Comparison of ENCODE assay signal across 9 cellular contexts in the genomic region with DNA sequence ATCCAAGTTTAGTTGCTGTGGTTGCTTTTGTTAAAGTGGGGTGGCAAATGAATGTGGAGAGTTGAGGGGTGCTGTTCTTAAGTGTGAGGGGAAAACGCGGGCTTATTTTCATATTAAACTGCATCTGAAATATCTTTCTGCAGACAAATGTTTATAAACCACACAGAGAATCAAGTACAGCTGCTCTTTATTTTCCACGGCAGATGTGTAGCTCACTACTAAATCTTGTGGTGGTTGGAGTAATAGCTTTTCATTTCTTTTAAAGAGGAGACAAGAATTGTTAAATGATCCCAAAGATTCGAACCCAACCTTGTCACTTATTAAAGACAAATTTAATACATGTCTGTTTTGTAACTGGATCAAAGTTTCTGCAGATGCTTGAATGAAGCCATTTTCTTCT. TPM values are rescaled to one million over a fixed set of nuclear protein-coding genes. Genes with fewer than 3 reads are reported as not detected.
A peak's percentile ranks its signal among the peaks of the same experiment; 100 is the strongest.
DNase-seq lines count a peak whose midpoint lies in the region; TF ChIP-seq lines count a peak whose summit lies in the region.
"Had no signal": no experiment of that assay in that cellular context is flagged by ENCODE, and none has a peak within 500 bp of the region (broad histone marks: within the 10 kb centered on the region; RNA-seq: fewer than 3 reads in every experiment).

No MANE protein-coding gene starts in this region.

- no peak for DNase-seq in activated CD4-positive, alpha-beta T cell treated with anti-CD3 and anti-CD28 coated beads, Interleukin-2, amount 10 ng/mL, durations not matched to agents 7 days and 5 days
- DNase-seq in activated CD4-positive, alpha-beta T cell treated with anti-CD3 and anti-CD28 coated beads, Interleukin-2, amount 50 U/mL, for 4 hours: no peak
- DNase-seq in activated CD4-positive, alpha-beta memory T cell treated with anti-CD3 and anti-CD28 coated beads for 36 hours: no peak
- DNase-seq in glutamatergic neuron: no peak
- no peak for DNase-seq in spleen
- DNase-seq in mucosa of gallbladder (ENCODE audit: low spot score): no peak
- no peak for DNase-seq in esophagus squamous epithelium (lab: John Stamatoyannopoulos, UW)
- DNase-seq in UCSD-AML1 (lab: John Stamatoyannopoulos, UW; ENCODE audit: unreplicated experiment): no peak
- DNase-seq: NCI-H510A had no signal

- H3K9me3 ChIP-seq in spleen: no peaks in the 10 kb centered on the region
- no peaks in the 10 kb centered on the region for H3K9me3 ChIP-seq in esophagus squamous epithelium

- intact Hi-C loops in activated CD4-positive, alpha-beta memory T cell treated with anti-CD3 and anti-CD28 coated beads for 36 hours (cut with micrococcal nuclease): no loop called here
- intact Hi-C loops in spleen (cut with DNase I; ENCODE audit: low total_unique reads): no loop called here
- intact Hi-C loops in esophagus squamous epithelium (cut with DNase I): no loop called here

- peaks cover 52 to 80% (median 70%) of the 10 kb centered on the region in 6 donors for H3K4me1 ChIP-seq in spleen
- peaks cover 27 to 79% (median 44%) of the 10 kb centered on the region in 3 donors for H3K4me1 ChIP-seq in esophagus squamous epithelium

- no peaks in the 10 kb centered on the region for H3K36me3 ChIP-seq in spleen
- H3K36me3 ChIP-seq in esophagus squamous epithelium: no peaks in the 10 kb centered on the region

- TF ChIP-seq POLR2A in spleen (IDR thresholded peaks at IDR 0.05): no peak
- no peak for TF ChIP-seq POLR2A in esophagus squamous epithelium (IDR thresholded peaks at IDR 0.05)

- H3K4me3 Mint-ChIP-seq in activated CD4-positive, alpha-beta T cell treated with anti-CD3 and anti-CD28 coated beads, Interleukin-2, amount 10 ng/mL, durations not matched to agents 7 days and 5 days: peak overlapping the region; percentile 91
- peak overlapping the region; percentile 94 for H3K4me3 Mint-ChIP-seq in activated CD4-positive, alpha-beta memory T cell treated with anti-CD3 and anti-CD28 coated beads for 36 hours
- H3K4me3 Mint-ChIP-seq in glutamatergic neuron (ENCODE audit: unreplicated experiment): peak overlapping the region; percentile 92

- peak overlapping the region in 7 of 8 donors; percentile 73 to 95 (median 87) for H3K4me3 ChIP-seq in spleen
- peak overlapping the region in 2 of 4 donors; percentile 92 to 100 for H3K4me3 ChIP-seq in esophagus squamous epithelium

- WGBS in spleen, 5 donors: 29 to 64% (median 45%) methylated on average over 4 of the region's 4 CpGs
- WGBS in esophagus squamous epithelium, 2 donors: 31 to 39% methylated on average over 4 of the region's 4 CpGs

- POLR2A ChIA-PET in activated CD4-positive, alpha-beta T cell treated with anti-CD3 and anti-CD28 coated beads, Interleukin-2, amount 10 ng/mL, durations not matched to agents 7 days and 5 days (lab: Charles Lee): no interaction called here
- POLR2A ChIA-PET in activated CD4-positive, alpha-beta memory T cell treated with anti-CD3 and anti-CD28 coated beads for 36 hours (lab: Charles Lee): interaction anchor here (0.9 kb wide), 1 partner anchor 13 kb away, joined by 3 read pairs; no protein-coding TSS in a partner anchor

- TF ChIP-seq CTCF in glutamatergic neuron (IDR thresholded peaks at IDR 0.05; ENCODE audit: partially characterized antibody, unreplicated experiment) (no peak), spleen (IDR thresholded peaks at IDR 0.05 in 8 of 11, conservative IDR thresholded peaks at IDR 0.05 in 3 of 11) (no peak), esophagus squamous epithelium (IDR thresholded peaks at IDR 0.05) (no peak)

- no peaks in the 10 kb centered on the region for H3K27me3 ChIP-seq in spleen (replicated peaks in 1 of 7)
- no peaks in the 10 kb centered on the region for H3K27me3 ChIP-seq in esophagus squamous epithelium

- H3K27me3 Mint-ChIP-seq in activated CD4-positive, alpha-beta T cell treated with anti-CD3 and anti-CD28 coated beads, Interleukin-2, amount 10 ng/mL, durations not matched to agents 7 days and 5 days: no peaks in the 10 kb centered on the region
- no peaks in the 10 kb centered on the region for H3K27me3 Mint-ChIP-seq in activated CD4-positive, alpha-beta memory T cell treated with anti-CD3 and anti-CD28 coated beads for 36 hours
- peaks cover 10% of the 10 kb centered on the region for H3K27me3 Mint-ChIP-seq in glutamatergic neuron (ENCODE audit: unreplicated experiment)

- CTCF ChIA-PET in activated CD4-positive, alpha-beta T cell treated with anti-CD3 and anti-CD28 coated beads, Interleukin-2, amount 10 ng/mL, durations not matched to agents 7 days and 5 days (lab: Charles Lee): interaction anchor here (1.4 kb wide), 1 partner anchor 9 kb away, joined by 4 read pairs; no protein-coding TSS in a partner anchor
- CTCF ChIA-PET in activated CD4-positive, alpha-beta memory T cell treated with anti-CD3 and anti-CD28 coated beads for 36 hours (lab: Charles Lee): no interaction called here

- peaks cover 68% of the 10 kb centered on the region for H3K4me1 Mint-ChIP-seq in activated CD4-positive, alpha-beta T cell treated with anti-CD3 and anti-CD28 coated beads, Interleukin-2, amount 10 ng/mL, durations not matched to agents 7 days and 5 days
- H3K4me1 Mint-ChIP-seq in activated CD4-positive, alpha-beta memory T cell treated with anti-CD3 and anti-CD28 coated beads for 36 hours (ENCODE audit: low read depth): peaks cover 60% of the 10 kb centered on the region
- peaks cover 18% of the 10 kb centered on the region for H3K4me1 Mint-ChIP-seq in glutamatergic neuron (ENCODE audit: low read depth, unreplicated experiment)

- peak overlapping the region; percentile 62 for H3K27ac Mint-ChIP-seq in activated CD4-positive, alpha-beta T cell treated with anti-CD3 and anti-CD28 coated beads, Interleukin-2, amount 10 ng/mL, durations not matched to agents 7 days and 5 days
- H3K27ac Mint-ChIP-seq in activated CD4-positive, alpha-beta memory T cell treated with anti-CD3 and anti-CD28 coated beads for 36 hours: peak overlapping the region; percentile 39
- H3K27ac Mint-ChIP-seq in glutamatergic neuron (ENCODE audit: unreplicated experiment): peak overlapping the region; percentile 29

- H3K27ac ChIP-seq in spleen: peak overlapping the region in 6 of 8 donors; percentile 9 to 99 (median 98)
- H3K27ac ChIP-seq in esophagus squamous epithelium: peak overlapping the region in 1 of 4 donors; percentile 100

- peaks cover 27% of the 10 kb centered on the region for H3K36me3 Mint-ChIP-seq in activated CD4-positive, alpha-beta T cell treated with anti-CD3 and anti-CD28 coated beads, Interleukin-2, amount 10 ng/mL, durations not matched to agents 7 days and 5 days (ENCODE audit: low read depth)
- peaks cover 25% of the 10 kb centered on the region for H3K36me3 Mint-ChIP-seq in activated CD4-positive, alpha-beta memory T cell treated with anti-CD3 and anti-CD28 coated beads for 36 hours
- H3K36me3 Mint-ChIP-seq in glutamatergic neuron (ENCODE audit: unreplicated experiment): no peaks in the 10 kb centered on the region

- H3K9me3 Mint-ChIP-seq in activated CD4-positive, alpha-beta T cell treated with anti-CD3 and anti-CD28 coated beads, Interleukin-2, amount 10 ng/mL, durations not matched to agents 7 days and 5 days: no peaks in the 10 kb centered on the region
- no peaks in the 10 kb centered on the region for H3K9me3 Mint-ChIP-seq in activated CD4-positive, alpha-beta memory T cell treated with anti-CD3 and anti-CD28 coated beads for 36 hours
- peaks cover 12% of the 10 kb centered on the region for H3K9me3 Mint-ChIP-seq in glutamatergic neuron (ENCODE audit: unreplicated experiment)

RNA-seq across cellular contexts. Expression of a gene that starts 2.1 kb away (rescaled TPM):
- total RNA-seq in activated CD4-positive, alpha-beta T cell treated with anti-CD3 and anti-CD28 coated beads, Interleukin-2, amount 10 ng/mL, durations not matched to agents 7 days and 5 days: 100 to 1,000 TPM; 135 to 140 TPM
- total RNA-seq in activated CD4-positive, alpha-beta memory T cell treated with anti-CD3 and anti-CD28 coated beads for 36 hours: 100 to 1,000 TPM; 203 to 206 TPM
- total RNA-seq in glutamatergic neuron (ENCODE audit: unreplicated experiment) (253 TPM), spleen (100 to 1,000 TPM; 189 to 289 (median 256) TPM), mucosa of gallbladder (246 TPM), esophagus squamous epithelium (100 to 1,000 TPM; 135 to 236 (median 201) TPM)
- polyA plus RNA-seq in spleen: 10 to 100 TPM; 47.8 to 73.9 (median 70.1) TPM

RNA-seq across cellular contexts. Expression of a gene that starts 56.4 kb away (rescaled TPM):
- 10 to 100 TPM; 17.9 to 18.4 TPM for total RNA-seq in activated CD4-positive, alpha-beta T cell treated with anti-CD3 and anti-CD28 coated beads, Interleukin-2, amount 10 ng/mL, durations not matched to agents 7 days and 5 days
- total RNA-seq in activated CD4-positive, alpha-beta memory T cell treated with anti-CD3 and anti-CD28 coated beads for 36 hours: 10 to 100 TPM; 17.9 to 19.0 TPM
- total RNA-seq in glutamatergic neuron (ENCODE audit: unreplicated experiment) (33.7 TPM), spleen (10 to 100 TPM; 22.0 to 33.5 (median 28.1) TPM), mucosa of gallbladder (33.2 TPM), esophagus squamous epithelium (10 to 100 TPM; 10.5 to 42.0 (median 25.0) TPM)
- 10 to 100 TPM in 1 of 3 donors, 1 to 10 TPM in 2; 9.3 to 10.8 (median 9.4) TPM for polyA plus RNA-seq in spleen
